In genomic region chr14:74571901-74572828, GRCh38 we compare ENCODE assay signal across 8 cellular contexts. TPM values are rescaled to one million over a fixed set of nuclear protein-coding genes. Genes with fewer than 3 reads are reported as not detected.
DNase-seq lines count a peak whose midpoint lies in the region; ATAC-seq and TF ChIP-seq lines count a peak whose summit lies in the region.

No MANE protein-coding gene starts in this region.

- intact Hi-C loops in A673 (cut with micrococcal nuclease; ENCODE audit: unreplicated experiment), result no loop called here

- peak overlapping the region; percentile 9 for H3K27ac ChIP-seq in A673 (ENCODE audit: low read depth, low read length, poor library complexity, severe bottlenecking)

- H3K36me3 Mint-ChIP-seq in T-helper 17 cell (ENCODE audit: low read depth), result no peaks in the 10 kb centered on the region

- H3K27me3 ChIP-seq in A673 (replicated peaks; ENCODE audit: insufficient read depth, low read depth, low read length, poor library complexity), result no peaks in the 10 kb centered on the region

- H3K4me3 ChIP-seq in A673 (ENCODE audit: low read depth, low read length, poor library complexity, severe bottlenecking) (peak overlapping the region; percentile 28), HFF-Myc (replicated peaks; ENCODE audit: low read depth, low read length) (peak overlapping the region; percentile 25), fibroblast of the aortic adventitia (ENCODE audit: low read depth, low read length) (peak overlapping the region; percentile 42), retinal pigment epithelial cell (ENCODE audit: low read length) (peak overlapping the region; percentile 40)

- H3K36me3 ChIP-seq in A673 (ENCODE audit: insufficient read depth, low read length, poor library complexity, severe bottlenecking), result no peaks in the 10 kb centered on the region

- peak; percentile 43 for DNase-seq in A673 (ENCODE audit: low spot score)
- peak; percentile 96 for DNase-seq in HFF-Myc (ENCODE audit: extremely low read depth, low read depth)
- DNase-seq in T-helper 17 cell, result no peak
- peak; percentile 99 for DNase-seq in fibroblast of the aortic adventitia (ENCODE audit: low read depth)
- peak; percentile 88 for DNase-seq in retinal pigment epithelial cell (ENCODE audit: low read depth)

- CTCF ChIA-PET in A673 (lab: Charles Lee), result no interaction called here

- ATAC-seq in T-helper 17 cell, result no peak
- ATAC-seq in HG03135 (IDR thresholded peaks at IDR 0.05; ENCODE audit: unreplicated experiment), result no peak
- no peak for ATAC-seq in HG03097 (IDR thresholded peaks at IDR 0.05; ENCODE audit: low FRiP score, unreplicated experiment)
- ATAC-seq in HG02588 (IDR thresholded peaks at IDR 0.05; ENCODE audit: unreplicated experiment), result no peak

- peaks cover 7% of the 10 kb centered on the region for H3K4me1 ChIP-seq in A673 (ENCODE audit: insufficient read depth, low read length, poor library complexity, severe bottlenecking)

- POLR2A ChIA-PET in A673 (lab: Charles Lee; ENCODE audit: low non-redundant PET), result no interaction called here

- H3K9me3 ChIP-seq in A673 (ENCODE audit: low read depth, low read length, poor library complexity, severe bottlenecking) (no peaks in the 10 kb centered on the region), T-helper 17 cell (ENCODE audit: control insufficient read depth, low read length, poor library complexity, severe bottlenecking) (no peaks in the 10 kb centered on the region)

- no peaks in the 10 kb centered on the region for H3K27me3 Mint-ChIP-seq in T-helper 17 cell

- peak overlapping the region; percentile 63 for H3K4me3 Mint-ChIP-seq in T-helper 17 cell

- H3K27ac Mint-ChIP-seq in T-helper 17 cell, result no peak overlapping the region

- no TSS peak for BruUV-seq in A673 (replicated peaks; lab: Mats Ljungman, UMichigan)

- peaks cover 29% of the 10 kb centered on the region for H3K4me1 Mint-ChIP-seq in T-helper 17 cell

- no peak for TF ChIP-seq CTCF in A673 (conservative IDR thresholded peaks at IDR 0.05; ENCODE audit: low read depth, low read length)
- no peak for TF ChIP-seq CTCF in HFF-Myc (IDR thresholded peaks at IDR 0.05; ENCODE audit: low read depth, low read length, missing control alignments)
- no peak for TF ChIP-seq CTCF in fibroblast of the aortic adventitia (IDR thresholded peaks at IDR 0.05; ENCODE audit: insufficient read depth, low read length)
- no peak for TF ChIP-seq CTCF in retinal pigment epithelial cell (conservative IDR thresholded peaks at IDR 0.05; ENCODE audit: low read depth, low read length)

RNA-seq across cellular contexts. Expression of gene LTBP2, which starts 39.9 kb away (rescaled TPM):
- total RNA-seq in A673 (2021) (0.26 and 0.57 TPM in 2 replicates), T-helper 17 cell (under 1 TPM; 0.34 to 0.57 TPM), fibroblast of the aortic adventitia (ENCODE audit: low replicate concordance) (58.5 and 157 TPM in 2 replicates)

Comparison
In these comparisons a context has a peak if more than half of its experiments do, and no peak if none do; other contexts are left out.
1. DNase-seq: peak in A673 (single experiment), HFF-Myc (single experiment), fibroblast of the aortic adventitia (single experiment) and retinal pigment epithelial cell (single experiment); none in T-helper 17 cell (0 of 3).
2. RNA of gene LTBP2, which starts 39.9 kb away (total RNA-seq): 58.5 to 157 TPM in fibroblast of the aortic adventitia; 0.34 to 0.57 TPM in T-helper 17 cell and 0.26 to 0.57 TPM in A673; every median in the first group is over 10 times any median in the second.
3. Peak in every context shown above with its lines, with median percentiles within 50 percentile points of each other: H3K4me3 ChIP-seq.